In the genomic region with DNA sequence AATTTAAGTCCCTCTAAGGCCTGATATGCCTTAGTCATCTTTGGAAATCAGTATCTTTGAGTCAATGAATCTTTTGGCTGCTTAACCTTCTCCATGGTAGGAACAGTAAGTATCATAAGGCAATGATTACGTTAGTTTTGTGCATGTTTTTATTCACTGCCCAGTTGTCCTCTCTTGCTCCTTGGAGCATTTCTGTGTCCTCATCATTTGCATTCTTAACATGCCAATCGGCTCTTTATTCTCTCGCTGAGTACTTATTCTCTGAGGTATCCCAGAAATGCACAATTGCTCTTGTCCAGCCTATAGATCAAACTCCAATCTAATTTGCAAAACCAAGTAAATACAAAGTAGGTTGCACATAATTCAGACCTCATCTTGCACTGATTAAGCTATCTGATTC, we compare ENCODE assay signal across 30 cellular contexts.
A peak's percentile ranks its signal among the peaks of the same experiment; 100 is the strongest.
DNase-seq lines count a peak whose midpoint lies in the region; TF ChIP-seq lines count a peak whose summit lies in the region.
"Had no signal": no experiment of that assay in that cellular context is flagged by ENCODE, and none has a peak within 500 bp of the region (broad histone marks: within the 10 kb centered on the region; RNA-seq: fewer than 3 reads in every experiment).

No MANE protein-coding gene starts in this region.

- H3K27ac Mint-ChIP-seq in HFFc6 (no peak overlapping the region), neural progenitor cell (no peak overlapping the region), Calu3 (ENCODE audit: unreplicated experiment) (no peak overlapping the region)
- H3K27ac Mint-ChIP-seq: activated naive CD4-positive, alpha-beta T cell treated with anti-CD3 and anti-CD28 coated beads, Interleukin-2, amount 50 U/mL, for 24 hours; CD14-positive monocyte; natural killer cell treated with Interleukin-12 subunit alpha and Interleukin-12 subunit beta and Interleukin-15 and Interleukin-18, amount 100 ng/mL, for 72 hours; stimulated activated memory B cell treated with anti-CD40 and anti-IgM and Interleukin-4, amounts not matched to agents 10 μg/mL and 1 μg/mL and 100 μg/mL, for 72 hours had no signal

- no peak overlapping the region for H3K9ac ChIP-seq in neural progenitor cell

- H3K4me2 ChIP-seq in neural progenitor cell, result no peak overlapping the region

- no peaks in the 10 kb centered on the region for H3K9me3 ChIP-seq in neural progenitor cell (ENCODE audit: low read depth)
- H3K9me3 ChIP-seq: Caco-2, gastroesophageal sphincter, SJCRH30 had no signal

- TF ChIP-seq CTCF in HFFc6 (IDR thresholded peaks at IDR 0.05) (no peak), epithelial cell of proximal tubule (conservative IDR thresholded peaks at IDR 0.05; ENCODE audit: low read depth, low read length) (no peak), neural progenitor cell (IDR thresholded peaks at IDR 0.05) (no peak), Calu3 (IDR thresholded peaks at IDR 0.05; ENCODE audit: unreplicated experiment) (no peak)

- no TSS peak for BruUV-seq in Calu3 (replicated peaks; lab: Mats Ljungman, UMichigan)

- H3K36me3 Mint-ChIP-seq in HFFc6 (ENCODE audit: low read depth), result no peaks in the 10 kb centered on the region
- H3K36me3 Mint-ChIP-seq in neural progenitor cell, result no peaks in the 10 kb centered on the region
- H3K36me3 Mint-ChIP-seq in Calu3 (ENCODE audit: insufficient read depth, unreplicated experiment), result no peaks in the 10 kb centered on the region
- H3K36me3 Mint-ChIP-seq: activated naive CD4-positive, alpha-beta T cell treated with anti-CD3 and anti-CD28 coated beads, Interleukin-2, amount 50 U/mL, for 24 hours; CD14-positive monocyte; natural killer cell treated with Interleukin-12 subunit alpha and Interleukin-12 subunit beta and Interleukin-15 and Interleukin-18, amount 100 ng/mL, for 72 hours; stimulated activated memory B cell treated with anti-CD40 and anti-IgM and Interleukin-4, amounts not matched to agents 10 μg/mL and 1 μg/mL and 100 μg/mL, for 72 hours had no signal

- peaks cover 32% of the 10 kb centered on the region for H3K4me1 Mint-ChIP-seq in HFFc6 (ENCODE audit: low read depth)
- peaks cover 8% of the 10 kb centered on the region for H3K4me1 Mint-ChIP-seq in neural progenitor cell
- peaks cover 9% of the 10 kb centered on the region for H3K4me1 Mint-ChIP-seq in Calu3 (ENCODE audit: low read depth, unreplicated experiment)
- H3K4me1 Mint-ChIP-seq: activated naive CD4-positive, alpha-beta T cell treated with anti-CD3 and anti-CD28 coated beads, Interleukin-2, amount 50 U/mL, for 24 hours; CD14-positive monocyte; stimulated activated memory B cell treated with anti-CD40 and anti-IgM and Interleukin-4, amounts not matched to agents 10 μg/mL and 1 μg/mL and 100 μg/mL, for 72 hours had no signal

- H3K4me3 ChIP-seq in epithelial cell of proximal tubule (ENCODE audit: low read depth, low read length), result no peak overlapping the region
- H3K4me3 ChIP-seq in neural progenitor cell, result no peak overlapping the region
- H3K4me3 ChIP-seq: gastroesophageal sphincter, GM12878, SJCRH30 had no signal

- CTCF ChIA-PET in Calu3 (lab: Charles Lee), result no interaction called here

- no peaks in the 10 kb centered on the region for H3K4me1 ChIP-seq in neural progenitor cell
- H3K4me1 ChIP-seq: gastroesophageal sphincter had no signal

- no peaks in the 10 kb centered on the region for H3K27me3 ChIP-seq in neural progenitor cell
- H3K27me3 ChIP-seq: gastroesophageal sphincter, SJCRH30 had no signal

- H3F3A ChIP-seq in neural progenitor cell (ENCODE audit: low read depth), result no peaks in the 10 kb centered on the region

- peaks cover under 1% of the 10 kb centered on the region; the same call in 1 of the 2 replicates for H3K27me3 Mint-ChIP-seq in HFFc6 (ENCODE audit: insufficient read depth)
- H3K27me3 Mint-ChIP-seq in neural progenitor cell (ENCODE audit: insufficient read depth, low read depth), result peaks cover 3% of the 10 kb centered on the region
- H3K27me3 Mint-ChIP-seq in Calu3 (ENCODE audit: unreplicated experiment), result no peaks in the 10 kb centered on the region
- H3K27me3 Mint-ChIP-seq: activated naive CD4-positive, alpha-beta T cell treated with anti-CD3 and anti-CD28 coated beads, Interleukin-2, amount 50 U/mL, for 24 hours; natural killer cell treated with Interleukin-12 subunit alpha and Interleukin-12 subunit beta and Interleukin-15 and Interleukin-18, amount 100 ng/mL, for 72 hours; stimulated activated memory B cell treated with anti-CD40 and anti-IgM and Interleukin-4, amounts not matched to agents 10 μg/mL and 1 μg/mL and 100 μg/mL, for 72 hours had no signal

- H3K4me3 Mint-ChIP-seq in HFFc6 (no peak overlapping the region), neural progenitor cell (no peak overlapping the region), Calu3 (ENCODE audit: low read depth, unreplicated experiment) (no peak overlapping the region)
- H3K4me3 Mint-ChIP-seq: activated naive CD4-positive, alpha-beta T cell treated with anti-CD3 and anti-CD28 coated beads, Interleukin-2, amount 50 U/mL, for 24 hours; CD14-positive monocyte; natural killer cell treated with Interleukin-12 subunit alpha and Interleukin-12 subunit beta and Interleukin-15 and Interleukin-18, amount 100 ng/mL, for 72 hours; stimulated activated memory B cell treated with anti-CD40 and anti-IgM and Interleukin-4, amounts not matched to agents 10 μg/mL and 1 μg/mL and 100 μg/mL, for 72 hours had no signal

- no peaks in the 10 kb centered on the region for H3K36me3 ChIP-seq in neural progenitor cell
- H3K36me3 ChIP-seq: gastroesophageal sphincter, SJCRH30, WERI-Rb-1 had no signal

- H2AFZ ChIP-seq in neural progenitor cell (replicated peaks), result no peak overlapping the region

- no peaks in the 10 kb centered on the region for H4K20me1 ChIP-seq in neural progenitor cell (ENCODE audit: low read depth)

- H3K79me2 ChIP-seq in neural progenitor cell (ENCODE audit: low read depth), result no peaks in the 10 kb centered on the region

- H3K9me3 Mint-ChIP-seq in HFFc6 (no peaks in the 10 kb centered on the region), neural progenitor cell (no peaks in the 10 kb centered on the region), Calu3 (ENCODE audit: low read depth, unreplicated experiment) (no peaks in the 10 kb centered on the region)
- H3K9me3 Mint-ChIP-seq: activated naive CD4-positive, alpha-beta T cell treated with anti-CD3 and anti-CD28 coated beads, Interleukin-2, amount 50 U/mL, for 24 hours; CD14-positive monocyte; stimulated activated memory B cell treated with anti-CD40 and anti-IgM and Interleukin-4, amounts not matched to agents 10 μg/mL and 1 μg/mL and 100 μg/mL, for 72 hours had no signal

- H3K27ac ChIP-seq in neural progenitor cell, result no peak overlapping the region
- H3K27ac ChIP-seq: gastroesophageal sphincter, SJCRH30, WERI-Rb-1 had no signal

- DNase-seq in DMS114 treated with DMSO at 0.1 percent for 48 hours (lab: John Stamatoyannopoulos, UW; ENCODE audit: unreplicated experiment) (peak; percentile 52), HFFc6 (peak; percentile 7), epithelial cell of proximal tubule (ENCODE audit: low read depth) (peak; percentile 61), neural progenitor cell (ENCODE audit: low spot score) (peak; percentile 27), middle frontal gyrus (ENCODE audit: extremely low spot score, low spot score) (no peak), NCI-H82 (lab: John Stamatoyannopoulos, UW) (no peak), Calu3 (no peak), NCI-H446 treated with DMSO at 0.1 percent for 48 hours (lab: John Stamatoyannopoulos, UW) (no peak)
- DNase-seq: activated CD4-positive, alpha-beta T cell treated with anti-CD3 and anti-CD28 coated beads for 48 hours; activated CD8-positive, alpha-beta memory T cell treated with anti-CD3 and anti-CD28 coated beads for 24 hours; activated T-cell treated with anti-CD3 and anti-CD28 coated beads for 4 hours; anterior cingulate cortex; caudate nucleus; DND-41; H7; hippocampal formation; left colon; NCI-H1436 treated with DMSO at 0.1 percent for 48 hours; NCI-H2107; NCI-H774; SJCRH30; substantia nigra; WERI-Rb-1 had no signal

- intact Hi-C loops in Calu3 (cut with micrococcal nuclease; ENCODE audit: unreplicated experiment), result no loop called here

Comparison
In these comparisons a context has a peak if more than half of its experiments do, and no peak if none do; other contexts are left out.
1. DNase-seq: peak in DMS114 treated with DMSO at 0.1 percent for 48 hours (single experiment), HFFc6 (single experiment), epithelial cell of proximal tubule (single experiment) and neural progenitor cell (single experiment); none in middle frontal gyrus (single experiment), NCI-H82 (single experiment), Calu3 (single experiment) and NCI-H446 treated with DMSO at 0.1 percent for 48 hours (single experiment).